Comparison of ENCODE assay signal across 8 cellular contexts in the genomic region with DNA sequence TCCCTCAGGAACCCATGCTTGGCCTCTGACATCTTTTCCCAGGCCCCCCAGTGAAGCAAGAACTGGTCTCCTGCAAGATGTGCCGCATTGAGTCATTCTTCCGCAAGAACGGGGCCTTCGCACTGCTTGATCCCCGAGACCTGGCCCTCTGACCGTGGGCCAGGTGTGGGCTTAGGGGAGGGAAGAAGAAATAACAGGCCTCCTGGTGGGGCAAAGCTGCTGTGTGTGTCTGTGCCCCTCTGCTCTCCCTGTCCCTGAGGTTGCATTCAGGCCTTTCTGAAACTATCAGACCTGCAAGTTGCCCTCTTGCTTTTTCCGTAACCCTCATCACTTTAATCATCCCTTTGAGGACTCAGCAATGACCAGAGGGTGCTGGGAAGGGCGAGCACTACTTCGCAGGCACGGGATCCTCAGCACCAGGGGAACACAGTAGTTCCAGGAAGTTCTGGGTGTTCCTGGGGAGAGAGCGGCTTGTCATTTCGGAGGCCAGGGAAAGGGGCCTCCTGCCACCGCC. TPM values are rescaled to one million over a fixed set of nuclear protein-coding genes. Genes with fewer than 3 reads are reported as not detected.
DNase-seq lines count a peak whose midpoint lies in the region; ATAC-seq and TF ChIP-seq lines count a peak whose summit lies in the region.

No MANE protein-coding gene starts in this region.

- H4K20me1 ChIP-seq in PC-9 (ENCODE audit: insufficient read depth) = peaks cover 4% of the 10 kb centered on the region

- ATAC-seq in CD4-positive, alpha-beta T cell (ENCODE audit: poor library complexity) = no peak

- no peak for DNase-seq in CD4-positive, alpha-beta T cell
- no peak for DNase-seq in PC-9
- no peak for DNase-seq in cerebellar nuclear complex (lab: John Stamatoyannopoulos, UW)
- DNase-seq in NCI-H2171 treated with DMSO at 0.1 percent for 48 hours (lab: John Stamatoyannopoulos, UW) = no peak
- DNase-seq in testis = no peak
- no peak for DNase-seq in NCI-H1105 (lab: John Stamatoyannopoulos, UW)

- H3K79me2 ChIP-seq in PC-9 (ENCODE audit: low read depth) = peaks cover 11% of the 10 kb centered on the region

- no peak overlapping the region for H3K27ac ChIP-seq in CD4-positive, alpha-beta T cell (ENCODE audit: low read depth, low read length)
- no peak overlapping the region for H3K27ac ChIP-seq in PC-9
- peak overlapping the region; percentile 13 to 79 for H3K27ac ChIP-seq in esophagus (ENCODE audit: low read depth in 2 of 2, low read length in 1 of 2)
- H3K27ac ChIP-seq in testis = no peak overlapping the region

- no peaks in the 10 kb centered on the region for H3K27me3 Mint-ChIP-seq in CD4-positive, alpha-beta T cell

- peak overlapping the region; percentile 54 for H3K4me3 Mint-ChIP-seq in CD4-positive, alpha-beta T cell

- H3K4me2 ChIP-seq in PC-9 = peak overlapping the region; percentile 93

- peaks cover 44% of the 10 kb centered on the region for H3K4me1 ChIP-seq in PC-9 (replicated peaks; ENCODE audit: insufficient read depth)
- peaks cover 13 to 25% of the 10 kb centered on the region in 2 donors for H3K4me1 ChIP-seq in esophagus (ENCODE audit: control insufficient read depth in 2 of 2, insufficient read depth in 2 of 2, low read length in 1 of 2)
- H3K4me1 ChIP-seq in neuron (ENCODE audit: insufficient read depth, low read length) = peaks cover 7% of the 10 kb centered on the region
- H3K4me1 ChIP-seq in testis = peaks cover 10% of the 10 kb centered on the region

- POLR2A ChIA-PET in CD4-positive, alpha-beta T cell (lab: Charles Lee) = interaction anchor here (1.0 to 1.8 kb wide), 2 partner anchors 15 to 129 kb away, joined by 3 to 4 read pairs; no protein-coding TSS in a partner anchor
- POLR2A ChIA-PET in PC-9 (lab: Charles Lee; ENCODE audit: unreplicated experiment) = no interaction called here

- no peak for TF ChIP-seq POLR2A in testis (IDR thresholded peaks at IDR 0.05)

- CTCF ChIA-PET in CD4-positive, alpha-beta T cell (lab: Charles Lee) = no interaction called here
- CTCF ChIA-PET in PC-9 (lab: Charles Lee) = no interaction called here

- 34 to 41% methylated on average over 13 of the region's 13 CpGs for WGBS in esophagus, 2 donors
- 25 to 45% methylated on average over 10 to 13 of the region's 13 CpGs for WGBS in testis, 2 donors

- H3K9me3 Mint-ChIP-seq in CD4-positive, alpha-beta T cell = no peaks in the 10 kb centered on the region

- no peaks in the 10 kb centered on the region for H3K36me3 ChIP-seq in PC-9 (ENCODE audit: low read depth)
- peaks cover 0 to 18% of the 10 kb centered on the region in 2 donors for H3K36me3 ChIP-seq in esophagus (ENCODE audit: control insufficient read depth in 2 of 2, insufficient read depth in 2 of 2, low read length in 1 of 2)
- H3K36me3 ChIP-seq in neuron (ENCODE audit: insufficient read depth, low read length) = peaks cover 16% of the 10 kb centered on the region
- H3K36me3 ChIP-seq in testis (ENCODE audit: low read depth, missing control alignments) = no peaks in the 10 kb centered on the region

- peaks cover 11% of the 10 kb centered on the region for H3K36me3 Mint-ChIP-seq in CD4-positive, alpha-beta T cell (ENCODE audit: low read depth)

- H3K4me1 Mint-ChIP-seq in CD4-positive, alpha-beta T cell (ENCODE audit: low read depth) = peaks cover 30% of the 10 kb centered on the region

- peak overlapping the region; percentile 50; the same call in 1 of the 2 replicates for H2AFZ ChIP-seq in PC-9
- H2AFZ ChIP-seq in neuron (ENCODE audit: low read depth, low read length) = no peak overlapping the region

- H3K9me3 ChIP-seq in CD4-positive, alpha-beta T cell (ENCODE audit: control insufficient read depth, low read length) = no peaks in the 10 kb centered on the region
- H3K9me3 ChIP-seq in PC-9 (ENCODE audit: insufficient read depth, low read depth) (no peaks in the 10 kb centered on the region), esophagus (ENCODE audit: control insufficient read depth in 2 of 2, insufficient read depth in 1 of 2, low read depth in 1 of 2, low read length in 1 of 2) (no peaks in the 10 kb centered on the region), neuron (ENCODE audit: low read length) (no peaks in the 10 kb centered on the region), testis (no peaks in the 10 kb centered on the region)

- no peak for TF ChIP-seq CTCF in CD4-positive, alpha-beta T cell (IDR thresholded peaks at IDR 0.05)
- no peak for TF ChIP-seq CTCF in PC-9 (conservative IDR thresholded peaks at IDR 0.05)
- TF ChIP-seq CTCF in testis (IDR thresholded peaks at IDR 0.05) = no peak

- BruUV-seq in PC-9 (replicated peaks; lab: Mats Ljungman, UMichigan) = no TSS peak

- peaks cover 34% of the 10 kb centered on the region for H3F3A ChIP-seq in PC-9 (ENCODE audit: insufficient read depth, low read depth)

- H3K27me3 ChIP-seq in CD4-positive, alpha-beta T cell (ENCODE audit: control insufficient read depth, insufficient read depth, low read length) = peaks cover 4% of the 10 kb centered on the region
- H3K27me3 ChIP-seq in PC-9 (ENCODE audit: insufficient read depth, low read depth) = no peaks in the 10 kb centered on the region
- no peaks in the 10 kb centered on the region for H3K27me3 ChIP-seq in esophagus (ENCODE audit: control insufficient read depth in 1 of 2, insufficient read depth in 2 of 2, low read length in 2 of 2)
- H3K27me3 ChIP-seq in neuron (ENCODE audit: insufficient read depth, low read length) = no peaks in the 10 kb centered on the region
- H3K27me3 ChIP-seq in testis = no peaks in the 10 kb centered on the region

- intact Hi-C loops in CD4-positive, alpha-beta T cell (cut with DNase I, micrococcal nuclease) = loop anchor here in 1 of 2 experiments (10.0 kb wide), 1 partner anchor 566 kb away; the partner anchor contains the start of gene STRIP2
- intact Hi-C loops in PC-9 (cut with micrococcal nuclease; ENCODE audit: unreplicated experiment) (no loop called here), testis (cut with DNase I; ENCODE audit: low total_unique reads) (no loop called here)

- H3K4me3 ChIP-seq in PC-9 (peak overlapping the region; percentile 60), esophagus (ENCODE audit: low read depth in 1 of 2, low read length in 2 of 2) (peak overlapping the region; percentile 47 to 52), neuron (ENCODE audit: low read length) (peak overlapping the region; percentile 38), testis (peak overlapping the region in 1 of 2 donors; percentile 61)

- no peaks in the 10 kb centered on the region for H3K9me2 ChIP-seq in PC-9 (ENCODE audit: insufficient read depth)

- H3K27ac Mint-ChIP-seq in CD4-positive, alpha-beta T cell = no peak overlapping the region

RNA-seq across cellular contexts. Expression of gene ATP6V1F, which starts 6.0 kb away (rescaled TPM):
- 10 to 100 TPM; 49.6 to 54.3 TPM for total RNA-seq in CD4-positive, alpha-beta T cell
- total RNA-seq in PC-9 (2021) (114 and 169 TPM in 2 replicates), testis (100 to 1,000 TPM; 133 to 166 TPM)
- polyA plus RNA-seq in esophagus (100 to 1,000 TPM; 260 to 273 TPM), testis (ENCODE audit: insufficient read depth, low read depth, low replicate concordance) (414 TPM)

RNA-seq across cellular contexts. Expression of gene FLNC, which starts 38.5 kb away (rescaled TPM):
- total RNA-seq in CD4-positive, alpha-beta T cell = under 1 TPM; 0.06 to 0.08 TPM
- total RNA-seq in PC-9 (2021) (75.5 and 96.6 TPM in 2 replicates), testis (10 to 100 TPM in 1 of 2 donors, 1 to 10 TPM in 1; 8.8 to 14.4 TPM)
- polyA plus RNA-seq in esophagus (1 to 10 TPM; 3.1 to 7.7 TPM), testis (ENCODE audit: insufficient read depth, low read depth, low replicate concordance) (21.4 TPM)

RNA-seq across cellular contexts. Expression of gene KCP, which starts 41.8 kb away (rescaled TPM):
- under 1 TPM in 1 of 2 experiments, not detected in 1; 0.11 TPM for total RNA-seq in CD4-positive, alpha-beta T cell
- total RNA-seq in PC-9 (2021) = 9.9 and 15.4 TPM in 2 replicates
- polyA plus RNA-seq in esophagus = 1 to 10 TPM; 1.4 to 5.5 TPM
- total RNA-seq in testis = 1 to 10 TPM in 1 of 2 donors, under 1 TPM in 1; 0.68 to 1.2 TPM
- 1.4 TPM for polyA plus RNA-seq in testis (ENCODE audit: insufficient read depth, low read depth, low replicate concordance)

Comparison
In these comparisons a context has a peak if more than half of its experiments do, and no peak if none do; other contexts are left out.
1. H3K27ac ChIP-seq: peak in esophagus (2 of 2); none in CD4-positive, alpha-beta T cell (single experiment), PC-9 (single experiment) and testis (0 of 2).
2. RNA of gene FLNC, which starts 38.5 kb away (total RNA-seq): 75.5 to 96.6 TPM in PC-9 and 8.8 to 14.4 TPM in testis; 0.06 to 0.08 TPM in CD4-positive, alpha-beta T cell; every median in the first group is over 4 times any median in the second.